ENCODE assay signal across 1 cellular context in genomic region chr6:82247634-82248232, GRCh38.
TF ChIP-seq lines count a peak whose summit lies in the region.

TSS of gene IBTK (minus strand) at chr6:82247744. CDS start at chr6:82240486, 7,258 bp downstream.

TF ChIP-seq in K562, 482 proteins besides CTCF, POLR2A, EP300 and RAD21 (continued from another document and continues in another):
- TF ChIP-seq ETS1 (conservative IDR thresholded peaks at IDR 0.05; ENCODE audit: control insufficient read depth, low read depth, low read length) (peak; percentile 60; the same call in 1 of the 2 replicates), SIN3B (IDR thresholded peaks at IDR 0.05; ENCODE audit: low read depth) (0 out of 2 replicates have a peak, but pooled peaks have one; percentile 33), ARID1B (IDR thresholded peaks at IDR 0.05) (0 out of 2 replicates have a peak, but pooled peaks have one; percentile 28), RBM25 (IDR thresholded peaks at IDR 0.05; ENCODE audit: low read depth, low read length, severe bottlenecking) (peak; percentile 90), HMGN3 (IDR thresholded peaks at IDR 0.05; ENCODE audit: borderline replicate concordance, extremely low read depth, insufficient read length, low read depth, low read length) (no peak), SNIP1 (IDR thresholded peaks at IDR 0.05; ENCODE audit: low read depth) (no peak), ZNF445 (CRISPR knock-in tag; IDR thresholded peaks at IDR 0.05; ENCODE audit: low read depth) (no peak), NFYB (IDR thresholded peaks at IDR 0.05; ENCODE audit: extremely low read depth, insufficient read length) (peak; percentile 84), E2F8 (IDR thresholded peaks at IDR 0.05; ENCODE audit: low read depth, partially characterized antibody) (no peak), FOS (IDR thresholded peaks at IDR 0.05; ENCODE audit: extremely low read depth, insufficient read length) (peak; percentile 96), EHMT2 (IDR thresholded peaks at IDR 0.05) (peak; percentile 7; the same call in 1 of the 2 replicates), SUPT5H (IDR thresholded peaks at IDR 0.05) (peak; percentile 76), DMBX1 (CRISPR knock-in tag; IDR thresholded peaks at IDR 0.05; ENCODE audit: borderline replicate concordance) (no peak), CEBPB (tag; IDR thresholded peaks at IDR 0.05) (no peak), NR0B1 (IDR thresholded peaks at IDR 0.05; ENCODE audit: partially characterized antibody) (no peak), ZNF512 (tag; IDR thresholded peaks at IDR 0.05) (no peak), DDX20 (tag; IDR thresholded peaks at IDR 0.05; ENCODE audit: low read depth) (no peak), TARDBP (IDR thresholded peaks at IDR 0.05) (no peak), ZBTB9 (CRISPR knock-in tag; IDR thresholded peaks at IDR 0.05) (no peak), FOXA3 (CRISPR knock-in tag; conservative IDR thresholded peaks at IDR 0.05 in 1 of 2, IDR thresholded peaks at IDR 0.05 in 1 of 2) (no peak), TAF9B (IDR thresholded peaks at IDR 0.05; ENCODE audit: partially characterized antibody) (peak; percentile 56), ZNF551 (CRISPR knock-in tag; IDR thresholded peaks at IDR 0.05) (no peak), ZNF778 (CRISPR knock-in tag; IDR thresholded peaks at IDR 0.05) (no peak), ZNF143 (CRISPR knock-in tag; IDR thresholded peaks at IDR 0.05) (no peak), MBD2 (IDR thresholded peaks at IDR 0.05; ENCODE audit: borderline replicate concordance, low read depth) (peak; percentile 100), FOXJ2 (tag; IDR thresholded peaks at IDR 0.05) (no peak; the same call in none of the 2 replicates), ZNF324 (CRISPR knock-in tag; IDR thresholded peaks at IDR 0.05) (no peak), SAP30 (IDR thresholded peaks at IDR 0.05; ENCODE audit: borderline replicate concordance, insufficient read depth, low read depth, low read length, poor library complexity, severe bottlenecking) (peak; percentile 31), NEUROD1 (IDR thresholded peaks at IDR 0.05; ENCODE audit: borderline replicate concordance, low read depth, low read length, partially characterized antibody) (peak; percentile 84), ZBED1 (IDR thresholded peaks at IDR 0.05) (no peak), HOXB6 (CRISPR knock-in tag; IDR thresholded peaks at IDR 0.05; ENCODE audit: borderline replicate concordance) (no peak), ZC3H4 (CRISPR knock-in tag; IDR thresholded peaks at IDR 0.05; ENCODE audit: borderline replicate concordance) (no peak), ILF3 (IDR thresholded peaks at IDR 0.05; ENCODE audit: borderline replicate concordance) (no peak), ZNF347 (CRISPR knock-in tag; IDR thresholded peaks at IDR 0.05; ENCODE audit: low read depth) (no peak), ZNF395 (CRISPR knock-in tag; IDR thresholded peaks at IDR 0.05) (no peak; the same call in 1 of the 2 replicates), COPS2 (conservative IDR thresholded peaks at IDR 0.05) (no peak), ZNF232 (CRISPR knock-in tag; IDR thresholded peaks at IDR 0.05) (no peak), KLF6 (CRISPR knock-in tag; IDR thresholded peaks at IDR 0.05; ENCODE audit: borderline replicate concordance) (peak; percentile 70; the same call in 1 of the 2 replicates), L3MBTL2 (IDR thresholded peaks at IDR 0.05) (peak; percentile 54; the same call in 1 of the 2 replicates), ZFP91 (CRISPR knock-in tag; IDR thresholded peaks at IDR 0.05) (no peak), BRD9 (IDR thresholded peaks at IDR 0.05; ENCODE audit: low read depth, partially characterized antibody) (peak; percentile 45), NFIC (IDR thresholded peaks at IDR 0.05) (peak; percentile 53), TFAP4 (CRISPR knock-in tag; IDR thresholded peaks at IDR 0.05; ENCODE audit: borderline replicate concordance) (peak; percentile 55; the same call in 1 of the 2 replicates), TOE1 (IDR thresholded peaks at IDR 0.05; ENCODE audit: borderline replicate concordance) (0 out of 2 replicates have a peak, but pooled peaks have one; percentile 14), TOE1 (CRISPR knock-in tag; IDR thresholded peaks at IDR 0.05; ENCODE audit: borderline replicate concordance, low read depth) (no peak), ZBTB2 (IDR thresholded peaks at IDR 0.05) (peak; percentile 54; the same call in 1 of the 2 replicates), HMG20B (CRISPR knock-in tag; IDR thresholded peaks at IDR 0.05) (no peak), ESRRB (CRISPR knock-in tag; IDR thresholded peaks at IDR 0.05; ENCODE audit: borderline replicate concordance) (no peak), MCM2 (IDR thresholded peaks at IDR 0.05; ENCODE audit: low read depth) (no peak), POLR2G (IDR thresholded peaks at IDR 0.05; ENCODE audit: low read depth, low read length) (peak; percentile 94), MYNN (IDR thresholded peaks at IDR 0.05) (peak; percentile 41; the same call in 1 of the 2 replicates), MYNN (CRISPR knock-in tag; IDR thresholded peaks at IDR 0.05) (no peak), C11orf30 (IDR thresholded peaks at IDR 0.05; ENCODE audit: low read depth) (peak; percentile 42; the same call in 1 of the 2 replicates), POLR3A (IDR thresholded peaks at IDR 0.05; ENCODE audit: borderline replicate concordance, extremely low read depth, insufficient read depth, insufficient read length) (no peak), SIRT6 (IDR thresholded peaks at IDR 0.05; ENCODE audit: low read depth, low read length) (no peak), ZNF449 (CRISPR knock-in tag; IDR thresholded peaks at IDR 0.05) (no peak), PYGO2 (tag; IDR thresholded peaks at IDR 0.05) (no peak), HNRNPLL (IDR thresholded peaks at IDR 0.05; ENCODE audit: low read depth, low read length, poor library complexity, severe bottlenecking) (peak; percentile 68), CBX1 (IDR thresholded peaks at IDR 0.05; ENCODE audit: low read depth) (no peak)
